Comparison of ENCODE assay signal across 11 cellular contexts in genomic region chr6:87483929-87484328, GRCh38. TPM values are rescaled to one million over a fixed set of nuclear protein-coding genes. Genes with fewer than 3 reads are reported as not detected.
DNase-seq lines count a peak whose midpoint lies in the region; ATAC-seq and TF ChIP-seq lines count a peak whose summit lies in the region.
"Had no signal": no experiment of that assay in that cellular context is flagged by ENCODE, and none has a peak within 500 bp of the region (broad histone marks: within the 10 kb centered on the region; RNA-seq: fewer than 3 reads in every experiment).

No MANE protein-coding gene starts in this region.

- no peak overlapping the region for H3K27ac Mint-ChIP-seq in activated CD4-positive, alpha-beta T cell treated with anti-CD3 and anti-CD28 coated beads for 36 hours
- H3K27ac Mint-ChIP-seq in chondrocyte (ENCODE audit: unreplicated experiment) (peak overlapping the region; percentile 56), osteocyte (ENCODE audit: unreplicated experiment) (no peak overlapping the region)
- H3K27ac Mint-ChIP-seq: B cell had no signal

- H3K4me1 Mint-ChIP-seq in activated CD4-positive, alpha-beta T cell treated with anti-CD3 and anti-CD28 coated beads for 36 hours: no peaks in the 10 kb centered on the region
- H3K4me1 Mint-ChIP-seq in chondrocyte (ENCODE audit: low read depth) (peaks cover 9% of the 10 kb centered on the region), osteocyte (ENCODE audit: unreplicated experiment) (no peaks in the 10 kb centered on the region)
- H3K4me1 Mint-ChIP-seq: B cell had no signal

- H3K4me3 Mint-ChIP-seq in activated CD4-positive, alpha-beta T cell treated with anti-CD3 and anti-CD28 coated beads for 36 hours: no peak overlapping the region
- no peak overlapping the region for H3K4me3 Mint-ChIP-seq in chondrocyte (ENCODE audit: unreplicated experiment)
- H3K4me3 Mint-ChIP-seq in osteocyte (ENCODE audit: unreplicated experiment): no peak overlapping the region
- H3K4me3 Mint-ChIP-seq: B cell had no signal

- CTCF ChIA-PET in activated CD4-positive, alpha-beta T cell treated with anti-CD3 and anti-CD28 coated beads for 36 hours (lab: Charles Lee): interaction anchor here (1.2 kb wide), 1 partner anchor 1170 kb away, joined by 3 read pairs; no protein-coding TSS in a partner anchor

- DNase-seq in activated CD4-positive, alpha-beta T cell treated with anti-CD3 and anti-CD28 coated beads for 36 hours: peak; percentile 41
- no peak for DNase-seq in activated CD4-positive, alpha-beta T cell treated with anti-CD3 and anti-CD28 coated beads for 1 hour
- DNase-seq in NB4 (ENCODE audit: low read depth): peak; percentile 84
- DNase-seq in chondrocyte (ENCODE audit: low spot score): no peak
- no peak for DNase-seq in osteocyte (ENCODE audit: extremely low spot score, unreplicated experiment)
- no peak for DNase-seq in DMS153 (lab: John Stamatoyannopoulos, UW)
- DNase-seq: dermis blood vessel endothelial cell, GOT3 had no signal

- H3K4me3 ChIP-seq in NB4 (ENCODE audit: low read depth, low read length): no peak overlapping the region

- POLR2A ChIA-PET in activated CD4-positive, alpha-beta T cell treated with anti-CD3 and anti-CD28 coated beads for 36 hours (lab: Charles Lee): no interaction called here

- no peak for TF ChIP-seq POLR2A in NB4 (IDR thresholded peaks at IDR 0.05; ENCODE audit: extremely low read depth, insufficient read length)

- no peaks in the 10 kb centered on the region for H3K27me3 Mint-ChIP-seq in activated CD4-positive, alpha-beta T cell treated with anti-CD3 and anti-CD28 coated beads for 36 hours
- H3K27me3 Mint-ChIP-seq in chondrocyte (ENCODE audit: low read depth): no peaks in the 10 kb centered on the region
- H3K27me3 Mint-ChIP-seq in osteocyte (ENCODE audit: unreplicated experiment): no peaks in the 10 kb centered on the region
- H3K27me3 Mint-ChIP-seq: B cell had no signal

- peak; percentile 36 for ATAC-seq in activated CD4-positive, alpha-beta T cell treated with anti-CD3 and anti-CD28 coated beads for 36 hours
- ATAC-seq in GM21825 (IDR thresholded peaks at IDR 0.05; ENCODE audit: unreplicated experiment) (no peak), HG03469 (IDR thresholded peaks at IDR 0.05; ENCODE audit: unreplicated experiment) (no peak)

- intact Hi-C loops in activated CD4-positive, alpha-beta T cell treated with anti-CD3 and anti-CD28 coated beads for 36 hours (cut with DNase I, micrococcal nuclease): no loop called here

- TF ChIP-seq CTCF in NB4 (IDR thresholded peaks at IDR 0.05; ENCODE audit: low read depth, low read length) (peak; percentile 40), chondrocyte (IDR thresholded peaks at IDR 0.05) (peak; percentile 62), osteocyte (IDR thresholded peaks at IDR 0.05) (peak; percentile 25)

- no peaks in the 10 kb centered on the region for H3K9me3 Mint-ChIP-seq in activated CD4-positive, alpha-beta T cell treated with anti-CD3 and anti-CD28 coated beads for 36 hours (ENCODE audit: low read depth)
- H3K9me3 Mint-ChIP-seq in chondrocyte (ENCODE audit: low read depth): peaks cover 4% of the 10 kb centered on the region
- no peaks in the 10 kb centered on the region for H3K9me3 Mint-ChIP-seq in osteocyte (ENCODE audit: unreplicated experiment)

- peaks cover 18% of the 10 kb centered on the region for H3K36me3 Mint-ChIP-seq in activated CD4-positive, alpha-beta T cell treated with anti-CD3 and anti-CD28 coated beads for 36 hours (ENCODE audit: low read depth)
- H3K36me3 Mint-ChIP-seq in chondrocyte (ENCODE audit: low read depth): peaks cover 5% of the 10 kb centered on the region
- peaks cover 16% of the 10 kb centered on the region for H3K36me3 Mint-ChIP-seq in osteocyte (ENCODE audit: unreplicated experiment)

RNA-seq across cellular contexts. Expression of gene SLC35A1, which starts 11.2 kb away (rescaled TPM):
- 1 to 10 TPM; 6.5 to 9.9 TPM for total RNA-seq in activated CD4-positive, alpha-beta T cell treated with anti-CD3 and anti-CD28 coated beads for 36 hours
- total RNA-seq in chondrocyte (14.4 to 16.8 TPM (median 16.1 TPM) in 3 replicates), osteocyte (17.2 and 19.0 TPM in 2 replicates)

Comparison
In these comparisons a context has a peak if more than half of its experiments do, and no peak if none do; other contexts are left out.
1. DNase-seq: peak in activated CD4-positive, alpha-beta T cell treated with anti-CD3 and anti-CD28 coated beads for 36 hours (single experiment) and NB4 (single experiment); none in activated CD4-positive, alpha-beta T cell treated with anti-CD3 and anti-CD28 coated beads for 1 hour (single experiment), chondrocyte (single experiment), osteocyte (single experiment) and DMS153 (single experiment).
2. Peak in every context shown above with its lines, with median percentiles within 50 percentile points of each other: CTCF ChIP-seq.